Comparison of ENCODE assay signal across 10 cellular contexts in the genomic region with DNA sequence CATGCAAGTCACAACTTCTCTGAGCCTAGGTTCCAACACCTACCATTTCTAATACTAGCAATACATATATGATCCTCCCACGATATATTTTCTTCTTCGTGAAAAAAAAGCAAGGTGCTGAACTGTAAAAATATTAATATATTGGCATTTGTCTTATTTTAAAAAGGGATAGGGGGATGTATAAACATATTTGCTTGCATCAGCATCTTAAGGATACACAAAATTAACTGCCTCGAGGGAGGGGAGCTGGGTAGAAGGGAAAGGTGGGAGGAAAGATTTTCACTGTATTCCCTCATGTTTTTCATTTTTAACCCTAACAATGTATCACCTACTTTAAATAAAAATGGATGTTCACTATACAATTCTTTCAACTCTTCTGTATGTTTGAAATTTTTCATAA. TPM values are rescaled to one million over a fixed set of nuclear protein-coding genes. Genes with fewer than 3 reads are reported as not detected.
A peak's percentile ranks its signal among the peaks of the same experiment; 100 is the strongest.
DNase-seq lines count a peak whose midpoint lies in the region; ATAC-seq and TF ChIP-seq lines count a peak whose summit lies in the region.
"Had no signal": no experiment of that assay in that cellular context is flagged by ENCODE, and none has a peak within 500 bp of the region (broad histone marks: within the 10 kb centered on the region; RNA-seq: fewer than 3 reads in every experiment).

No MANE protein-coding gene starts in this region.

- no CpG with 5 or more reads among the region's 3 CpGs for WGBS in trophoblast cell (ENCODE audit: extremely low coverage, insufficient coverage, insufficient read length)
- WGBS in transverse colon (ENCODE audit: low coverage in 1 of 2), 2 donors, result 57 to 66% methylated on average over 3 of the region's 3 CpGs

- no peak overlapping the region for H2AK5ac ChIP-seq in trophoblast cell (ENCODE audit: low read length)

- H4K91ac ChIP-seq in trophoblast cell (ENCODE audit: low read depth, low read length), result no peak overlapping the region

- H3K9me3 ChIP-seq in OCI-LY7 (ENCODE audit: low read length) (peaks cover 17% of the 10 kb centered on the region), trophoblast cell (ENCODE audit: insufficient read depth, low read depth, low read length) (no peaks in the 10 kb centered on the region), transverse colon (no peaks in the 10 kb centered on the region)

- no peak overlapping the region for H3K27ac ChIP-seq in OCI-LY7 (ENCODE audit: low read depth, low read length, poor library complexity, severe bottlenecking)
- H3K27ac ChIP-seq in epithelial cell of prostate, result peak overlapping the region; percentile 98
- H3K27ac ChIP-seq in trophoblast cell (ENCODE audit: low read depth, low read length), result no peak overlapping the region
- H3K27ac ChIP-seq in transverse colon, result no peak overlapping the region

- H3K4me3 ChIP-seq in GM12865 (ENCODE audit: low read depth, low read length), result peak overlapping the region; percentile 92
- peak overlapping the region; percentile 97 for H3K4me3 ChIP-seq in OCI-LY7 (ENCODE audit: low read depth, low read length, poor library complexity, severe bottlenecking)
- no peak overlapping the region for H3K4me3 ChIP-seq in trophoblast cell (ENCODE audit: low read depth, low read length)
- peak overlapping the region in 2 of 4 donors; percentile 90 to 96 for H3K4me3 ChIP-seq in transverse colon

- H2AFZ ChIP-seq in OCI-LY7 (ENCODE audit: low read length), result peak overlapping the region; percentile 96; the same call in 1 of the 2 replicates
- no peak overlapping the region for H2AFZ ChIP-seq in trophoblast cell (ENCODE audit: insufficient read depth, low read length, poor library complexity)

- no peak overlapping the region for H4K8ac ChIP-seq in trophoblast cell (ENCODE audit: low read depth, low read length)

- TF ChIP-seq CTCF in GM12865 (IDR thresholded peaks at IDR 0.05; ENCODE audit: insufficient read depth, low read depth, low read length, missing control alignments) (no peak), OCI-LY7 (conservative IDR thresholded peaks at IDR 0.05; ENCODE audit: low read length) (no peak), transverse colon (IDR thresholded peaks at IDR 0.05) (no peak)

- TF ChIP-seq POLR2A in transverse colon (IDR thresholded peaks at IDR 0.05), result no peak

- no peak for DNase-seq in GM12865 (ENCODE audit: low read depth)
- no peak for DNase-seq in OCI-LY7 (ENCODE audit: low spot score)
- no peak for DNase-seq in epithelial cell of prostate (ENCODE audit: low read depth, low spot score)
- no peak for DNase-seq in trophoblast cell
- no peak for DNase-seq in transverse colon
- no peak for DNase-seq in NCI-H1694 (lab: John Stamatoyannopoulos, UW)
- DNase-seq: kidney glomerular epithelial cell had no signal

- TF ChIP-seq EP300 in transverse colon (IDR thresholded peaks at IDR 0.05; ENCODE audit: low read depth), result no peak

- in situ Hi-C loops in transverse colon (cut with MboI; ENCODE audit: low pct_ligation_motif_present in 1 of 4, low pct_unique_long_range_greater_than_20kb in 1 of 4, low sequenced_read_pairs in 3 of 4), result no loop called here

- H4K12ac ChIP-seq in trophoblast cell (ENCODE audit: low read depth, low read length), result no peak overlapping the region

- no peaks in the 10 kb centered on the region; the same call in 1 of the 2 replicates for H4K20me1 ChIP-seq in OCI-LY7 (ENCODE audit: insufficient read depth, low read length)

- H3K23ac ChIP-seq in trophoblast cell (ENCODE audit: low read length), result no peak overlapping the region

- no peak overlapping the region for H2BK5ac ChIP-seq in trophoblast cell (ENCODE audit: low read depth, low read length, poor library complexity)

- H3K4me1 ChIP-seq in OCI-LY7 (ENCODE audit: insufficient read depth, low read length, poor library complexity, severe bottlenecking), result peaks cover 25% of the 10 kb centered on the region
- peaks cover 4 to 5% of the 10 kb centered on the region in 2 experiments for H3K4me1 ChIP-seq in trophoblast cell (ENCODE audit: control insufficient read depth in 1 of 2, insufficient read depth in 2 of 2, low read length in 2 of 2)
- H3K4me1 ChIP-seq in transverse colon, result peaks cover 0 to 33% (median 17%) of the 10 kb centered on the region in 4 donors

- intact Hi-C loops in OCI-LY7 (cut with micrococcal nuclease; ENCODE audit: unreplicated experiment), result loop anchor here (10.0 kb wide), 1 partner anchor 1069 kb away; the partner anchor contains the start of gene KPNA1
- intact Hi-C loops in transverse colon (cut with DNase I; ENCODE audit: low total_unique reads), result no loop called here

- POLR2A ChIA-PET in OCI-LY7 (lab: Charles Lee), result interaction anchor here (1.2 to 2.4 kb wide), 2 partner anchors 11 kb away, joined by 3 to 11 read pairs; no protein-coding TSS in a partner anchor

- H3K36me3 ChIP-seq in OCI-LY7 (ENCODE audit: insufficient read depth, low read length), result peaks cover 40% of the 10 kb centered on the region
- H3K36me3 ChIP-seq in trophoblast cell (ENCODE audit: control insufficient read depth in 1 of 2, insufficient read depth in 2 of 2, low read length in 2 of 2), result peaks cover 9 to 20% of the 10 kb centered on the region in 2 experiments
- H3K36me3 ChIP-seq in transverse colon, result peaks cover 0 to 11% (median 4%) of the 10 kb centered on the region in 4 donors

- peaks cover 33% of the 10 kb centered on the region for H3K79me2 ChIP-seq in OCI-LY7 (ENCODE audit: insufficient read depth, low read depth, low read length)
- H3K79me2 ChIP-seq in trophoblast cell (ENCODE audit: control insufficient read depth, insufficient read depth, low read length, poor library complexity), result peaks cover 13% of the 10 kb centered on the region

- H3K4me2 ChIP-seq in OCI-LY7 (ENCODE audit: low read length) (peak overlapping the region; percentile 95), trophoblast cell (ENCODE audit: low read length) (peak overlapping the region; percentile 34)

- CTCF ChIA-PET in OCI-LY7 (lab: Charles Lee; ENCODE audit: unreplicated experiment), result no interaction called here

- no peak overlapping the region for H2BK120ac ChIP-seq in trophoblast cell (ENCODE audit: insufficient read depth, low read length, poor library complexity)

- no peak for ATAC-seq in GM21515 (IDR thresholded peaks at IDR 0.05; ENCODE audit: unreplicated experiment)
- ATAC-seq in HG03442 (IDR thresholded peaks at IDR 0.05; ENCODE audit: unreplicated experiment), result no peak
- ATAC-seq: sciatic nerve had no signal

- BruUV-seq in OCI-LY7 (replicated peaks; lab: Mats Ljungman, UMichigan), result TSS peak; percentile 56

- H3K79me1 ChIP-seq in trophoblast cell (ENCODE audit: low read length), result peaks cover 25% of the 10 kb centered on the region

- no peak overlapping the region for H3K14ac ChIP-seq in trophoblast cell (ENCODE audit: low read length)

- no peak overlapping the region for H3K4ac ChIP-seq in trophoblast cell (ENCODE audit: low read depth, low read length)

- no peak overlapping the region for H3K9ac ChIP-seq in trophoblast cell (ENCODE audit: low read length)

- H3K18ac ChIP-seq in trophoblast cell (ENCODE audit: low read length), result no peak overlapping the region

- H3K9me2 ChIP-seq in OCI-LY7 (ENCODE audit: insufficient read depth, low read length), result no peaks in the 10 kb centered on the region

- H3K27me3 ChIP-seq in trophoblast cell (ENCODE audit: insufficient read depth, low read length), result no peaks in the 10 kb centered on the region
- no peaks in the 10 kb centered on the region for H3K27me3 ChIP-seq in transverse colon

- no peak overlapping the region for H2BK12ac ChIP-seq in trophoblast cell (ENCODE audit: low read length)

RNA-seq across cellular contexts. Expression of gene HACD2, which starts 1.3 kb away (rescaled TPM):
- 6.5 and 10.2 TPM in 2 replicates for total RNA-seq in OCI-LY7 (2014; rRNA removed; shearing (Covaris generic))
- total RNA-seq in OCI-LY7 (2022) (18.0 and 22.5 TPM in 2 replicates), transverse colon (10 to 100 TPM; 11.9 to 70.5 (median 48.2) TPM)
- polyA plus RNA-seq in trophoblast cell (2013), result 48.8 and 49.1 TPM in 2 replicates
